In genomic region chr6:143621876-143622605, GRCh38 we compare ENCODE assay signal across 16 cellular contexts. TPM values are rescaled to one million over a fixed set of nuclear protein-coding genes. Genes with fewer than 3 reads are reported as not detected.
DNase-seq lines count a peak whose midpoint lies in the region; ATAC-seq and TF ChIP-seq lines count a peak whose summit lies in the region.
"Had no signal": no experiment of that assay in that cellular context is flagged by ENCODE, and none has a peak within 500 bp of the region (broad histone marks: within the 10 kb centered on the region; RNA-seq: fewer than 3 reads in every experiment).

No MANE protein-coding gene starts in this region.

- H3K18ac ChIP-seq in mesendoderm (ENCODE audit: low read length), result no peak overlapping the region
- no peak overlapping the region for H3K18ac ChIP-seq in neuronal stem cell (ENCODE audit: low read length)

- H3K27ac ChIP-seq in mesendoderm (ENCODE audit: low read depth, low read length), result no peak overlapping the region
- no peak overlapping the region for H3K27ac ChIP-seq in lower lobe of right lung
- no peak overlapping the region for H3K27ac ChIP-seq in neuronal stem cell (replicated peaks; ENCODE audit: low read length)
- H3K27ac ChIP-seq: PC-9 had no signal

- no peak overlapping the region for H3K14ac ChIP-seq in neuronal stem cell (ENCODE audit: low read length)

- TF ChIP-seq CTCF in lower lobe of right lung (IDR thresholded peaks at IDR 0.05), result no peak

- H3K79me1 ChIP-seq in mesendoderm (ENCODE audit: low read length) (no peaks in the 10 kb centered on the region), neuronal stem cell (ENCODE audit: low read depth, low read length) (no peaks in the 10 kb centered on the region)

- peak overlapping the region; percentile 6 for H3K27ac Mint-ChIP-seq in central memory CD8-positive, alpha-beta T cell (ENCODE audit: low read depth)
- H3K27ac Mint-ChIP-seq: immature natural killer cell had no signal

- no peak overlapping the region for H2BK12ac ChIP-seq in neuronal stem cell (ENCODE audit: low read length)

- no peak overlapping the region for H3K4me3 Mint-ChIP-seq in central memory CD8-positive, alpha-beta T cell
- H3K4me3 Mint-ChIP-seq: immature natural killer cell, nephron had no signal

- intact Hi-C loops in lower lobe of right lung (cut with DNase I), result no loop called here

- H3K36me3 ChIP-seq in mesendoderm (ENCODE audit: control insufficient read depth, insufficient read depth, low read length), result no peaks in the 10 kb centered on the region
- H3K36me3 ChIP-seq in lower lobe of right lung, result no peaks in the 10 kb centered on the region
- no peaks in the 10 kb centered on the region for H3K36me3 ChIP-seq in neuronal stem cell (replicated peaks in 1 of 2; ENCODE audit: control insufficient read depth in 2 of 2, insufficient read depth in 2 of 2, low read length in 2 of 2)

- H3K4me2 ChIP-seq in mesendoderm (ENCODE audit: low read length) (no peak overlapping the region), neuronal stem cell (ENCODE audit: insufficient read depth, low read length, poor library complexity, severe bottlenecking) (no peak overlapping the region)
- H3K4me2 ChIP-seq: PC-9 had no signal

- no peak overlapping the region for H2AFZ ChIP-seq in neuronal stem cell (ENCODE audit: low read length)
- H2AFZ ChIP-seq: PC-9 had no signal

- H3K4me1 Mint-ChIP-seq in central memory CD8-positive, alpha-beta T cell, result peaks cover 65% of the 10 kb centered on the region

- H3K23ac ChIP-seq in mesendoderm (ENCODE audit: low read length), result no peak overlapping the region
- no peak overlapping the region for H3K23ac ChIP-seq in neuronal stem cell (ENCODE audit: low read depth, low read length, poor library complexity)

- no peak overlapping the region for H2AK5ac ChIP-seq in mesendoderm (ENCODE audit: low read length)
- no peak overlapping the region for H2AK5ac ChIP-seq in neuronal stem cell (ENCODE audit: low read depth, low read length)

- H3K9me3 ChIP-seq in lower lobe of right lung (no peaks in the 10 kb centered on the region), neuronal stem cell (replicated peaks in 1 of 2; ENCODE audit: control insufficient read depth in 2 of 2, insufficient read depth in 1 of 2, low read depth in 1 of 2, low read length in 2 of 2) (peaks cover 0 to 2% of the 10 kb centered on the region in 2 donors)

- H4K5ac ChIP-seq in mesendoderm (ENCODE audit: low read length), result no peak overlapping the region

- H3K27me3 ChIP-seq in mesendoderm (ENCODE audit: insufficient read depth, low read length, poor library complexity), result no peaks in the 10 kb centered on the region
- H3K27me3 ChIP-seq in lower lobe of right lung (ENCODE audit: low read depth), result no peaks in the 10 kb centered on the region
- H3K27me3 ChIP-seq in neuronal stem cell (ENCODE audit: control insufficient read depth in 3 of 3, insufficient read depth in 3 of 3, low read depth in 1 of 3, low read length in 3 of 3), result no peaks in the 10 kb centered on the region

- H3K36me3 Mint-ChIP-seq in central memory CD8-positive, alpha-beta T cell (ENCODE audit: insufficient read depth), result peaks cover 2% of the 10 kb centered on the region
- H3K36me3 Mint-ChIP-seq: immature natural killer cell had no signal

- no peaks in the 10 kb centered on the region for H3K9me3 Mint-ChIP-seq in central memory CD8-positive, alpha-beta T cell
- H3K9me3 Mint-ChIP-seq: immature natural killer cell, nephron had no signal

- H3K27me3 Mint-ChIP-seq in central memory CD8-positive, alpha-beta T cell, result no peaks in the 10 kb centered on the region

- H4K8ac ChIP-seq in mesendoderm (ENCODE audit: low read depth, low read length), result no peak overlapping the region
- H4K8ac ChIP-seq in neuronal stem cell (ENCODE audit: low read depth, low read length), result no peak overlapping the region

- DNase-seq in AG20443 (ENCODE audit: low spot score) (peak; percentile 22), NCI-H226 (peak; percentile 45), mesendoderm (no peak), NCI-H524 treated with DMSO at 0.1 percent for 48 hours (lab: John Stamatoyannopoulos, UW) (no peak), lower lobe of right lung (no peak), neuronal stem cell (ENCODE audit: low spot score) (no peak)
- DNase-seq in central memory CD8-positive, alpha-beta T cell (ENCODE audit: low spot score in 2 of 2), result no peak
- DNase-seq: activated CD4-positive, alpha-beta T cell treated with anti-CD3 and anti-CD28 coated beads, Interleukin-2, amount 50 U/mL, for 4 hours; activated T-cell treated with anti-CD3 and anti-CD28 coated beads, Interleukin-2, amount 50 U/mL, for 48 hours; immature natural killer cell; NCI-H2081 treated with DMSO at 0.1 percent for 48 hours; NCI-H774; PC-9; stimulated activated CD4-positive, alpha-beta T cell treated with anti-CD3 and anti-CD28 coated beads, Interleukin-1b, Interleukin-23, amount 100 ng/mL, for 48 hours had no signal

- H2BK5ac ChIP-seq in mesendoderm (ENCODE audit: low read length) (peak overlapping the region; percentile 22), neuronal stem cell (ENCODE audit: low read length) (no peak overlapping the region)

- H3K4ac ChIP-seq in mesendoderm (ENCODE audit: low read depth, low read length) (no peak overlapping the region), neuronal stem cell (ENCODE audit: low read length) (no peak overlapping the region)

- WGBS in mesendoderm (ENCODE audit: extremely low coverage, insufficient coverage, low lambda C conversion rate), result no CpG with 5 or more reads among the region's 7 CpGs
- WGBS in neuronal stem cell (ENCODE audit: extremely low coverage in 2 of 2, insufficient read length in 2 of 2, insufficient replicate concordance in 1 of 2), 2 donors, result no CpG with 5 or more reads among the region's 7 CpGs

- H4K91ac ChIP-seq in neuronal stem cell (ENCODE audit: low read depth, low read length, poor library complexity), result no peak overlapping the region

- H3K9ac ChIP-seq in mesendoderm (ENCODE audit: low read length), result no peak overlapping the region
- no peak overlapping the region for H3K9ac ChIP-seq in neuronal stem cell (ENCODE audit: low read depth, low read length, poor library complexity)

- H3K56ac ChIP-seq in mesendoderm (ENCODE audit: low read length), result no peak overlapping the region

- H3K4me1 ChIP-seq in mesendoderm (ENCODE audit: control insufficient read depth, low read depth, low read length) (peaks cover 4% of the 10 kb centered on the region), lower lobe of right lung (peaks cover 9% of the 10 kb centered on the region), neuronal stem cell (ENCODE audit: control insufficient read depth in 2 of 2, insufficient read depth in 1 of 2, low read depth in 1 of 2, low read length in 2 of 2) (peaks cover 0 to 1% of the 10 kb centered on the region in 2 donors)

- ATAC-seq in central memory CD8-positive, alpha-beta T cell (replicated peaks; ENCODE audit: extremely low read depth, poor library complexity, severe bottlenecking), result no peak
- ATAC-seq in GM18517 (IDR thresholded peaks at IDR 0.05; ENCODE audit: unreplicated experiment) (no peak), lower lobe of right lung (no peak)

- H3K4me3 ChIP-seq in mesendoderm (ENCODE audit: low read length) (no peak overlapping the region), lower lobe of right lung (no peak overlapping the region), neuronal stem cell (ENCODE audit: low read length in 2 of 2) (peak overlapping the region in 1 of 2 donors; percentile 27)
- H3K4me3 ChIP-seq: PC-9 had no signal

- no peak overlapping the region for H2BK120ac ChIP-seq in mesendoderm (ENCODE audit: low read depth, low read length)
- H2BK120ac ChIP-seq in neuronal stem cell (ENCODE audit: low read depth, low read length), result no peak overlapping the region

- no peaks in the 10 kb centered on the region for H3K79me2 ChIP-seq in mesendoderm (ENCODE audit: control insufficient read depth, insufficient read depth, low read length)

- H2BK15ac ChIP-seq in mesendoderm (replicated peaks; ENCODE audit: low read depth), result no peak overlapping the region
- H2BK15ac ChIP-seq in neuronal stem cell (ENCODE audit: low read length), result no peak overlapping the region

RNA-seq across cellular contexts. Expression of gene PHACTR2, which starts 55.7 kb away (rescaled TPM):
- 66.6 TPM for polyA plus RNA-seq in mesendoderm (2013, experiment 1 of 2)
- 62.9 TPM for polyA plus RNA-seq in mesendoderm (2013, experiment 2 of 2)
- 115 TPM for total RNA-seq in lower lobe of right lung
- 20.2 TPM for polyA plus RNA-seq in neuronal stem cell (2013, experiment 1 of 2)
- polyA plus RNA-seq in neuronal stem cell (2013, experiment 2 of 2), result 20.2 TPM

Comparison
In these comparisons a context has a peak if more than half of its experiments do, and no peak if none do; other contexts are left out.
1. DNase-seq: peak in AG20443 (single experiment) and NCI-H226 (single experiment); none in central memory CD8-positive, alpha-beta T cell (0 of 2), mesendoderm (single experiment), NCI-H524 treated with DMSO at 0.1 percent for 48 hours (single experiment), lower lobe of right lung (single experiment) and neuronal stem cell (single experiment).